ENCODE assay signal across 25 cellular contexts in the genomic region with DNA sequence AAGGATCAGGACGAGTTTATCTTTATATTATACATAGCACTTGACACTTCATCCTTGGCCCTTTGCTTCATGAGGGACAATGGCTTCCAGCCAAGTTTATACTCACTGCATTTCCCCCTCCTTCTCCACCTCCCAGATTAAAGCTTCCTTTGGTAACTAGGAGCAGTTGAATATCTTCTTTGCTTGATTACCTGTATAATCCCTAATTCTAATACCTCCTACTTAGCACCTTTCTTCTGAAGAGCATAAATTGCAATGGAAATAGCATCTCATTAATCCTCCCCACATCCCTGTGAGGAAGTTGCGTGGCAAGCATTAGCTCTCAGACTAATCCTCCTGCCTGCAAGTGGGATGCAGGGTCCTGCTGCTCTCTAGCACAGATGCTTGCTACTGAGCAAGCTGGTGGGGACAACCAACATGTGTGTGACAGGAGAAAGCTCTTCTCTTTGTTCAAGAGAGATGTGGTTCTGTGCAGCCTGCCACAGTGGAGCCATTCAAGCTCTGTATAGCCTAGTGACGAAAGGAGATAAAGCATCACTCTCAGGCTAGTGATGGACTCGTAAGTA. TPM values are rescaled to one million over a fixed set of nuclear protein-coding genes. Genes with fewer than 3 reads are reported as not detected.
"Had no signal": no experiment of that assay in that cellular context is flagged by ENCODE, and none has a peak within 500 bp of the region (broad histone marks: within the 10 kb centered on the region; RNA-seq: fewer than 3 reads in every experiment).

No MANE protein-coding gene starts in this region.

- ATAC-seq: activated CD8-positive, alpha-beta T cell treated with anti-CD3 and anti-CD28 coated beads, Interleukin-2, amount 10 ng/mL, durations not matched to agents 7 days and 5 days; activated naive CD4-positive, alpha-beta T cell treated with anti-CD3 and anti-CD28 coated beads, Interleukin-2, amount 50 U/mL, for 72 hours; activated T-helper 17 cell treated with anti-CD3 and anti-CD28 coated beads, Interleukin-2, amount 50 U/mL, for 72 hours; esophagus mucosa; left lung; naive thymus-derived CD8-positive, alpha-beta T cell; right cardiac atrium; stimulated activated naive CD8-positive, alpha-beta T cell treated with anti-CD3 and anti-CD28 coated beads, Interleukin-15, Interleukin-2, amounts not matched to agents 100 U/mL and 50 U/mL, for 24 hours had no signal

- H3K27ac ChIP-seq: left lung, upper lobe of left lung had no signal

- H3K36me3 Mint-ChIP-seq: activated naive CD4-positive, alpha-beta T cell treated with anti-CD3 and anti-CD28 coated beads, Interleukin-2, amount 50 U/mL, for 72 hours; brain; mesothelial cell of epicardium; naive thymus-derived CD8-positive, alpha-beta T cell had no signal

- H3K27me3 Mint-ChIP-seq: brain had no signal

- H3K4me1 Mint-ChIP-seq: activated CD4-positive, alpha-beta T cell treated with anti-CD3 and anti-CD28 coated beads, Interleukin-2, amount 10 ng/mL, durations not matched to agents 7 days and 5 days; activated T-helper 17 cell treated with anti-CD3 and anti-CD28 coated beads, Interleukin-2, amount 50 U/mL, for 72 hours had no signal

- H3K9me3 Mint-ChIP-seq: activated CD4-positive, alpha-beta T cell treated with anti-CD3 and anti-CD28 coated beads, Interleukin-2, amount 10 ng/mL, durations not matched to agents 7 days and 5 days; activated T-helper 17 cell treated with anti-CD3 and anti-CD28 coated beads, Interleukin-2, amount 50 U/mL, for 72 hours; mesothelial cell of epicardium had no signal

- H3K4me3 ChIP-seq: left lung, lung, upper lobe of left lung had no signal

- H3K4me3 Mint-ChIP-seq: activated CD4-positive, alpha-beta T cell treated with anti-CD3 and anti-CD28 coated beads, Interleukin-2, amount 10 ng/mL, durations not matched to agents 7 days and 5 days; activated CD8-positive, alpha-beta T cell treated with anti-CD3 and anti-CD28 coated beads, Interleukin-2, amount 10 ng/mL, durations not matched to agents 7 days and 5 days; activated T-helper 17 cell treated with anti-CD3 and anti-CD28 coated beads, Interleukin-2, amount 50 U/mL, for 72 hours; brain; mesothelial cell of epicardium; naive thymus-derived CD8-positive, alpha-beta T cell had no signal

- H3K4me1 ChIP-seq: left lung, upper lobe of left lung had no signal

- H3K9me3 ChIP-seq: left lung, upper lobe of left lung had no signal

- H3K27ac Mint-ChIP-seq: activated CD4-positive, alpha-beta T cell treated with anti-CD3 and anti-CD28 coated beads, Interleukin-2, amount 10 ng/mL, durations not matched to agents 7 days and 5 days; activated CD8-positive, alpha-beta T cell treated with anti-CD3 and anti-CD28 coated beads, Interleukin-2, amount 10 ng/mL, durations not matched to agents 7 days and 5 days; activated naive CD4-positive, alpha-beta T cell treated with anti-CD3 and anti-CD28 coated beads, Interleukin-2, amount 50 U/mL, for 72 hours; activated T-helper 17 cell treated with anti-CD3 and anti-CD28 coated beads, Interleukin-2, amount 50 U/mL, for 72 hours; mesothelial cell of epicardium; naive thymus-derived CD8-positive, alpha-beta T cell; progenitor cell of endocrine pancreas had no signal

- DNase-seq: activated CD4-positive, alpha-beta T cell treated with anti-CD3 and anti-CD28 coated beads, Interleukin-2, amount 10 ng/mL, durations not matched to agents 7 days and 5 days; activated CD4-positive, CD25-positive, alpha-beta regulatory T cell treated with anti-CD3 and anti-CD28 coated beads, Interleukin-2, amount 50 U/mL, for 72 hours; activated CD8-positive, alpha-beta T cell treated with anti-CD3 and anti-CD28 coated beads, Interleukin-2, amount 10 ng/mL, durations not matched to agents 7 days and 5 days; activated T-cell treated with anti-CD3 and anti-CD28 coated beads, Interleukin-2, amount 50 U/mL, for 1 hour; aorta; caudate nucleus; dermis blood vessel endothelial cell; effector CD8-positive, alpha-beta T cell; hippocampal formation; kidney glomerular epithelial cell; left lung; naive thymus-derived CD8-positive, alpha-beta T cell; right cardiac atrium; stimulated activated CD4-positive, alpha-beta T cell treated with anti-CD3 and anti-CD28 coated beads, Interleukin-4, amount 100 ng/mL, for 24 hours; stimulated activated naive CD8-positive, alpha-beta T cell treated with anti-CD3 and anti-CD28 coated beads, Interleukin-15, Interleukin-2, amounts not matched to agents 100 U/mL and 50 U/mL, for 24 hours; upper lobe of left lung had no signal

- H3K36me3 ChIP-seq: left lung, upper lobe of left lung had no signal

- H3K27me3 ChIP-seq: upper lobe of left lung had no signal

RNA-seq across cellular contexts. Expression of a gene that starts 19.1 kb away (rescaled TPM):
- total RNA-seq: activated CD4-positive, alpha-beta T cell treated with anti-CD3 and anti-CD28 coated beads, Interleukin-2, amount 10 ng/mL, durations not matched to agents 7 days and 5 days; activated CD8-positive, alpha-beta T cell treated with anti-CD3 and anti-CD28 coated beads, Interleukin-2, amount 10 ng/mL, durations not matched to agents 7 days and 5 days; activated naive CD4-positive, alpha-beta T cell treated with anti-CD3 and anti-CD28 coated beads, Interleukin-2, amount 50 U/mL, for 72 hours; activated T-helper 17 cell treated with anti-CD3 and anti-CD28 coated beads, Interleukin-2, amount 50 U/mL, for 72 hours; osteoblast; T-helper 2 cell treated with Interferon-gamma antibody and Interleukin-4, amounts not matched to agents 100 ng/mL and 5 ng/mL, for 36 hours had no signal
- polyA plus RNA-seq: aorta; naive thymus-derived CD8-positive, alpha-beta T cell had no signal
